Comparison of ENCODE assay signal across 26 cellular contexts in genomic region chr16:22688463-22688862, GRCh38.
A peak's percentile ranks its signal among the peaks of the same experiment; 100 is the strongest.
DNase-seq lines count a peak whose midpoint lies in the region; ATAC-seq, FAIRE-seq and TF ChIP-seq lines count a peak whose summit lies in the region.
"Had no signal": no experiment of that assay in that cellular context is flagged by ENCODE, and none has a peak within 500 bp of the region (broad histone marks: within the 10 kb centered on the region; RNA-seq: fewer than 3 reads in every experiment).

No MANE protein-coding gene starts in this region.

- no peak for DNase-seq in SK-N-SH
- DNase-seq in endothelial cell (ENCODE audit: low spot score), result no peak
- DNase-seq: ACHN; BE2C; C1 segment of cervical spinal cord; CD4-positive, alpha-beta memory T cell; CD4-positive, CD25-positive, alpha-beta regulatory T cell; CD8-positive, alpha-beta memory T cell; COR-L47; DMS 273 treated with DMSO at 0.1 percent for 48 hours; DMS153; DMS53; DMS79; DND-41; EL; GDM1 had no signal

- no peaks in the 10 kb centered on the region for H3F3A ChIP-seq in SK-N-SH (replicated peaks; ENCODE audit: insufficient read depth)

- H3K79me2 ChIP-seq in SK-N-SH (ENCODE audit: insufficient read depth), result no peaks in the 10 kb centered on the region

- H3K9me3 Mint-ChIP-seq in endothelial cell (ENCODE audit: unreplicated experiment), result no peaks in the 10 kb centered on the region

- H3K4me1 Mint-ChIP-seq in endothelial cell (ENCODE audit: unreplicated experiment), result no peaks in the 10 kb centered on the region

- TF ChIP-seq EP300 in SK-N-SH (IDR thresholded peaks at IDR 0.05; ENCODE audit: borderline replicate concordance in 1 of 2, low read depth in 1 of 2, low read length in 1 of 2), result no peak

- H3K9me3 ChIP-seq in SK-N-SH, result no peaks in the 10 kb centered on the region
- H3K9me3 ChIP-seq: BE2C had no signal

- H3K36me3 Mint-ChIP-seq in endothelial cell (ENCODE audit: low read depth, unreplicated experiment), result no peaks in the 10 kb centered on the region
- H3K36me3 Mint-ChIP-seq: CD14-positive monocyte; CD4-positive, CD25-positive, alpha-beta regulatory T cell had no signal

- no peak overlapping the region for H3K27ac ChIP-seq in SK-N-SH (ENCODE audit: low read depth in 2 of 2, low read length in 1 of 2)
- H3K27ac ChIP-seq: 22Rv1, BLaER1 had no signal

- no peaks in the 10 kb centered on the region for H3K4me1 ChIP-seq in SK-N-SH (ENCODE audit: control insufficient read depth in 1 of 2, insufficient read depth in 2 of 2, low read depth in 1 of 2, low read length in 1 of 2)
- H3K4me1 ChIP-seq: BE2C, BLaER1 had no signal

- no peak overlapping the region for H3K4me2 ChIP-seq in SK-N-SH
- H3K4me2 ChIP-seq: BLaER1 had no signal

- no peak for TF ChIP-seq RAD21 in SK-N-SH (IDR thresholded peaks at IDR 0.05; ENCODE audit: low read length)

- H3K9me2 ChIP-seq in SK-N-SH, result no peaks in the 10 kb centered on the region

- H4K20me1 ChIP-seq in SK-N-SH (ENCODE audit: insufficient read depth), result no peaks in the 10 kb centered on the region
- H4K20me1 ChIP-seq: BLaER1 had no signal

- peak; percentile 27 for FAIRE-seq in A204.1 (lab: Jason Lieb, UNC)
- FAIRE-seq in colon (lab: Jason Lieb, UNC), result peak; percentile 5
- FAIRE-seq: GM12878, GM12892, GM18507 had no signal

- TF ChIP-seq CTCF in SK-N-SH (IDR thresholded peaks at IDR 0.05) (no peak), endothelial cell (IDR thresholded peaks at IDR 0.05; ENCODE audit: unreplicated experiment) (no peak)

- H3K27me3 Mint-ChIP-seq in endothelial cell (ENCODE audit: unreplicated experiment), result no peaks in the 10 kb centered on the region

- H3K27me3 ChIP-seq in SK-N-SH (ENCODE audit: insufficient read depth), result no peaks in the 10 kb centered on the region
- H3K27me3 ChIP-seq: BE2C, BLaER1 had no signal

- POLR2A ChIA-PET in SK-N-SH (lab: Yijun Ruan, JAX), result no interaction called here

- H3K36me3 ChIP-seq in SK-N-SH (replicated peaks in 1 of 2; ENCODE audit: control insufficient read depth in 1 of 2, insufficient read depth in 2 of 2, low read length in 1 of 2), result no peaks in the 10 kb centered on the region
- H3K36me3 ChIP-seq: BE2C, BLaER1 had no signal

- H3K4me3 Mint-ChIP-seq in endothelial cell (ENCODE audit: unreplicated experiment), result no peak overlapping the region
- H3K4me3 Mint-ChIP-seq: CD14-positive monocyte; CD4-positive, alpha-beta memory T cell; CD4-positive, CD25-positive, alpha-beta regulatory T cell; CD8-positive, alpha-beta memory T cell had no signal

- no peak overlapping the region for H3K9ac ChIP-seq in SK-N-SH
- H3K9ac ChIP-seq: BLaER1 had no signal

- no peak for ATAC-seq in SK-N-SH treated with all-trans-retinoic acid at 6 μM for 48 hours
- ATAC-seq in HG02840 (IDR thresholded peaks at IDR 0.05; ENCODE audit: low FRiP score, unreplicated experiment), result no peak
- ATAC-seq: GM12878 had no signal

- no peak overlapping the region for H3K4me3 ChIP-seq in SK-N-SH (ENCODE audit: low read depth in 2 of 2, low read length in 1 of 2)
- H3K4me3 ChIP-seq: BLaER1, GM12878 had no signal

- no peak overlapping the region for H3K27ac Mint-ChIP-seq in endothelial cell (ENCODE audit: unreplicated experiment)
- H3K27ac Mint-ChIP-seq: CD14-positive monocyte; CD4-positive, alpha-beta memory T cell; CD4-positive, CD25-positive, alpha-beta regulatory T cell; CD8-positive, alpha-beta memory T cell had no signal

- 36% methylated on average over 2 of the region's 2 CpGs for WGBS in SK-N-SH (ENCODE audit: low lambda C conversion rate)

- CTCF ChIA-PET in SK-N-SH (lab: Yijun Ruan, JAX), result interaction anchor here (0.6 to 2.7 kb wide), 3 partner anchors 124 to 1410 kb away, joined by 3 to 8 read pairs (median 4); no protein-coding TSS in a partner anchor

- H2AFZ ChIP-seq in SK-N-SH (ENCODE audit: low read depth), result no peak overlapping the region

TF ChIP-seq in SK-N-SH treated with all-trans-retinoic acid at 6 μM for 48 hours, 23 proteins besides CTCF, POLR2A, EP300 and RAD21:
- TF ChIP-seq CSDC2 (CRISPR knock-in tag; IDR thresholded peaks at IDR 0.05) (no peak), ZFP3 (CRISPR knock-in tag; IDR thresholded peaks at IDR 0.05) (0 out of 2 replicates have a peak, but pooled peaks have one; percentile 53), PATZ1 (CRISPR knock-in tag; IDR thresholded peaks at IDR 0.05; ENCODE audit: borderline replicate concordance) (no peak), BACH2 (CRISPR knock-in tag; IDR thresholded peaks at IDR 0.05; ENCODE audit: borderline replicate concordance) (no peak), ZC3H10 (CRISPR knock-in tag; IDR thresholded peaks at IDR 0.05) (no peak)

TF ChIP-seq in SK-N-SH, 30 proteins besides CTCF, POLR2A, EP300 and RAD21:
- TF ChIP-seq MAX (IDR thresholded peaks at IDR 0.05; ENCODE audit: low read depth), result no peak
- TF ChIP-seq RCOR1 (IDR thresholded peaks at IDR 0.05; ENCODE audit: low read length), result no peak
- no peak for TF ChIP-seq NFIC (IDR thresholded peaks at IDR 0.05; ENCODE audit: borderline replicate concordance)
- no peak for TF ChIP-seq MEF2A (IDR thresholded peaks at IDR 0.05; ENCODE audit: borderline replicate concordance, low read depth)
- no peak for TF ChIP-seq MXI1 (IDR thresholded peaks at IDR 0.05; ENCODE audit: low read depth, low read length)
- no peak for TF ChIP-seq ELF1 (IDR thresholded peaks at IDR 0.05)
- TF ChIP-seq, protein P1, sequence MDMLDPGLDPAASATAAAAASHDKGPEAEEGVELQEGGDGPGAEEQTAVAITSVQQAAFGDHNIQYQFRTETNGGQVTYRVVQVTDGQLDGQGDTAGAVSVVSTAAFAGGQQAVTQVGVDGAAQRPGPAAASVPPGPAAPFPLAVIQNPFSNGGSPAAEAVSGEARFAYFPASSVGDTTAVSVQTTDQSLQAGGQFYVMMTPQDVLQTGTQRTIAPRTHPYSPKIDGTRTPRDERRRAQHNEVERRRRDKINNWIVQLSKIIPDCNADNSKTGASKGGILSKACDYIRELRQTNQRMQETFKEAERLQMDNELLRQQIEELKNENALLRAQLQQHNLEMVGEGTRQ (IDR thresholded peaks at IDR 0.05; ENCODE audit: borderline replicate concordance, low read depth, low read length), result no peak
- TF ChIP-seq GATA2 (CRISPR knock-in tag; IDR thresholded peaks at IDR 0.05), result no peak
- TF ChIP-seq NRF1 (IDR thresholded peaks at IDR 0.05; ENCODE audit: low read depth, low read length), result no peak
- no peak for TF ChIP-seq REST (IDR thresholded peaks at IDR 0.05; ENCODE audit: low read depth, low read length)
- TF ChIP-seq TEAD4 (IDR thresholded peaks at IDR 0.05; ENCODE audit: borderline replicate concordance, insufficient read depth), result no peak
- TF ChIP-seq TCF12 (IDR thresholded peaks at IDR 0.05), result no peak
- TF ChIP-seq USF1 (IDR thresholded peaks at IDR 0.05; ENCODE audit: borderline replicate concordance, low read depth), result no peak
- no peak for TF ChIP-seq SMC3 (IDR thresholded peaks at IDR 0.05; ENCODE audit: low read depth, low read length)
TF ChIP-seq in SK-N-SH: peak in this region for 0.
